9 cellular contexts compared by ENCODE assay signal in the genomic region with DNA sequence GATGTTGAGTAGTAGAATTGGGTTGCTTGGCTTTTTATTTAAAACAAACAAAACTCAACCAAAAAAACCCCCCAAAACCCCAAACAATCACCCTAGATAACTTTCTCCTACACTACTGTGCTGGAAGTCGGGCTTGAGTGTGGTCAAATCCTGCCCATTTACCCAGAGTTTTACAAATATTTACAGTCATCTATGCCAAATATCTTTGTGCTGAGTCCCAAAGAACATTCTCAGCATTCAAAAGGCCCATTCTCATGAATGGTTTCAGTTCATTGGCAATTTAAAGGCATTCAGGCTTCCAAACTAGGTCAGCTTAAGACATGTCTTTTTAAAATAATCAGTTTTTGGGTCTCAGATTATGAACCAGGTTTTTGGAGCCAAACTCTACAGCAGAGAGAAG. TPM values are rescaled to one million over a fixed set of nuclear protein-coding genes. Genes with fewer than 3 reads are reported as not detected.
DNase-seq lines count a peak whose midpoint lies in the region; TF ChIP-seq lines count a peak whose summit lies in the region.
"Had no signal": no experiment of that assay in that cellular context is flagged by ENCODE, and none has a peak within 500 bp of the region (broad histone marks: within the 10 kb centered on the region; RNA-seq: fewer than 3 reads in every experiment).

No MANE protein-coding gene starts in this region.

- H3K9ac ChIP-seq in Karpas-422 (ENCODE audit: low read length) = peak overlapping the region; percentile 85

- H3K4me3 Mint-ChIP-seq in dendritic cell treated with granulocyte-macrophage colony-stimulating factor and Interleukin-4, amounts not matched to agents 40 ng/mL and 50 ng/mL, for 4 days = peak overlapping the region; percentile 94

- H3K27me3 ChIP-seq in Karpas-422 (ENCODE audit: low read length) (no peaks in the 10 kb centered on the region), muscle layer of duodenum (ENCODE audit: low read depth, low read length) (no peaks in the 10 kb centered on the region)

- peak overlapping the region; percentile 89 for H3K27ac Mint-ChIP-seq in dendritic cell treated with granulocyte-macrophage colony-stimulating factor and Interleukin-4, amounts not matched to agents 40 ng/mL and 50 ng/mL, for 4 days

- H3K4me1 ChIP-seq in Karpas-422 (ENCODE audit: low read length) (peaks cover 71% of the 10 kb centered on the region), muscle layer of duodenum (ENCODE audit: control insufficient read depth in 1 of 2, insufficient read depth in 2 of 2, low read length in 2 of 2) (peaks cover 9 to 30% of the 10 kb centered on the region in 2 donors)

- no peak overlapping the region for H2AFZ ChIP-seq in Karpas-422 (ENCODE audit: low read length)

- H3K36me3 ChIP-seq in Karpas-422 (ENCODE audit: insufficient read depth, low read length) (peaks cover 22% of the 10 kb centered on the region), muscle layer of duodenum (ENCODE audit: control insufficient read depth in 1 of 2, insufficient read depth in 2 of 2, low read length in 2 of 2) (no peaks in the 10 kb centered on the region)

- intact Hi-C loops in dendritic cell treated with granulocyte-macrophage colony-stimulating factor and Interleukin-4, amounts not matched to agents 40 ng/mL and 50 ng/mL, for 4 days (cut with micrococcal nuclease) = loop anchor here (1.0 to 10.0 kb wide), 5 partner anchors 12 to 124 kb away; a partner anchor contains a TSS

- H3K9me2 ChIP-seq in Karpas-422 (replicated peaks; ENCODE audit: insufficient read depth, low read length) = no peaks in the 10 kb centered on the region

- H3K4me1 Mint-ChIP-seq in dendritic cell treated with granulocyte-macrophage colony-stimulating factor and Interleukin-4, amounts not matched to agents 40 ng/mL and 50 ng/mL, for 4 days (ENCODE audit: low read depth) = peaks cover 45% of the 10 kb centered on the region

- TF ChIP-seq CTCF in AG04449 (IDR thresholded peaks at IDR 0.05; ENCODE audit: insufficient read depth, low read length, missing control alignments) = no peak

- DNase-seq in AG04449 (ENCODE audit: low read depth, low spot score) = peak; percentile 62
- no peak for DNase-seq in Karpas-422
- no peak for DNase-seq in stimulated activated CD4-positive, alpha-beta T cell treated with anti-CD3 and anti-CD28 coated beads, Interleukin-4, amount 100 ng/mL, for 4 hours
- DNase-seq in DMS79 treated with DMSO at 0.1 percent for 48 hours (lab: John Stamatoyannopoulos, UW) = no peak
- DNase-seq in LoVo (ENCODE audit: low spot score) = no peak
- DNase-seq in NCI-H526 treated with DMSO at 0.1 percent for 48 hours (lab: John Stamatoyannopoulos, UW) = no peak
- DNase-seq: effector memory CD4-positive, alpha-beta T cell had no signal

- H3K27ac ChIP-seq in Karpas-422 (ENCODE audit: low read length) = peak overlapping the region; percentile 79
- peak overlapping the region; percentile 89 for H3K27ac ChIP-seq in muscle layer of duodenum (ENCODE audit: low read length)

- H3K27me3 Mint-ChIP-seq in dendritic cell treated with granulocyte-macrophage colony-stimulating factor and Interleukin-4, amounts not matched to agents 40 ng/mL and 50 ng/mL, for 4 days = no peaks in the 10 kb centered on the region

- H3K4me3 ChIP-seq in AG04449 (ENCODE audit: low read depth, low read length) (peak overlapping the region; percentile 77), Karpas-422 (ENCODE audit: low read length) (peak overlapping the region; percentile 94), muscle layer of duodenum (ENCODE audit: low read depth in 1 of 2, low read length in 2 of 2) (peak overlapping the region; percentile 75 to 88)

- H3K4me2 ChIP-seq in Karpas-422 (ENCODE audit: low read depth, low read length, poor library complexity, severe bottlenecking) = peak overlapping the region; percentile 78

- H4K20me1 ChIP-seq in Karpas-422 (ENCODE audit: insufficient read depth, low read depth, low read length) = peaks cover 7% of the 10 kb centered on the region; the same call in 1 of the 2 replicates

- no peaks in the 10 kb centered on the region for H3K9me3 Mint-ChIP-seq in dendritic cell treated with granulocyte-macrophage colony-stimulating factor and Interleukin-4, amounts not matched to agents 40 ng/mL and 50 ng/mL, for 4 days

- H3K79me2 ChIP-seq in Karpas-422 (ENCODE audit: low read length) = peaks cover 61% of the 10 kb centered on the region

- CTCF ChIA-PET in AG04449 (lab: Yijun Ruan, JAX) = interaction anchor here (1.1 kb wide), 1 partner anchor 9 kb away, joined by 4 read pairs; no protein-coding TSS in a partner anchor

- peaks cover 61% of the 10 kb centered on the region for H3K36me3 Mint-ChIP-seq in dendritic cell treated with granulocyte-macrophage colony-stimulating factor and Interleukin-4, amounts not matched to agents 40 ng/mL and 50 ng/mL, for 4 days (ENCODE audit: low read depth)

- POLR2A ChIA-PET in AG04449 (lab: Yijun Ruan, JAX) = no interaction called here

- H3K9me3 ChIP-seq in Karpas-422 (ENCODE audit: low read length) (no peaks in the 10 kb centered on the region), muscle layer of duodenum (ENCODE audit: control insufficient read depth in 1 of 2, low read length in 2 of 2) (no peaks in the 10 kb centered on the region)

RNA-seq across cellular contexts. Expression of a gene that starts 1.8 kb away (rescaled TPM):
- 28.1 and 36.4 TPM in 2 replicates for total RNA-seq in Karpas-422 (2014; rRNA removed; shearing (Covaris generic); ENCODE audit: low replicate concordance)
